17 cellular contexts compared by ENCODE assay signal in genomic region chr16:54177857-54178490, GRCh38.
"Had no signal": no experiment of that assay in that cellular context is flagged by ENCODE, and none has a peak within 500 bp of the region (broad histone marks: within the 10 kb centered on the region; RNA-seq: fewer than 3 reads in every experiment).

No MANE protein-coding gene starts in this region.

- H3K4me3 ChIP-seq: heart left ventricle, lower lobe of right lung, sigmoid colon, thyroid gland had no signal

- H3K4me3 Mint-ChIP-seq: activated CD4-positive, alpha-beta memory T cell treated with anti-CD3 and anti-CD28 coated beads, Interleukin-2, amount 10 ng/mL, durations not matched to agents 7 days and 5 days; activated CD4-positive, alpha-beta T cell treated with anti-CD3 and anti-CD28 coated beads, Interleukin-2, amount 10 ng/mL, durations not matched to agents 24 days and 14 days; activated naive CD4-positive, alpha-beta T cell treated with anti-CD3 and anti-CD28 coated beads for 36 hours; activated naive CD8-positive, alpha-beta T cell treated with anti-CD3 and anti-CD28 coated beads, Interleukin-2, amount 10 ng/mL, durations not matched to agents 7 days and 5 days; activated T-cell treated with anti-CD3 and anti-CD28 coated beads, Interleukin-2, amount 50 U/mL, for 72 hours; naive thymus-derived CD8-positive, alpha-beta T cell had no signal

- H3K4me1 Mint-ChIP-seq: activated CD4-positive, alpha-beta memory T cell treated with anti-CD3 and anti-CD28 coated beads, Interleukin-2, amount 10 ng/mL, durations not matched to agents 7 days and 5 days; activated CD4-positive, alpha-beta T cell treated with anti-CD3 and anti-CD28 coated beads, Interleukin-2, amount 10 ng/mL, durations not matched to agents 24 days and 14 days; activated naive CD8-positive, alpha-beta T cell treated with anti-CD3 and anti-CD28 coated beads, Interleukin-2, amount 10 ng/mL, durations not matched to agents 7 days and 5 days; naive thymus-derived CD8-positive, alpha-beta T cell had no signal

- H3K27ac ChIP-seq: lower lobe of right lung, sigmoid colon, thyroid gland had no signal

- H3K36me3 ChIP-seq: heart left ventricle, lower lobe of right lung, sigmoid colon, thyroid gland had no signal

- H3K27ac Mint-ChIP-seq: activated CD4-positive, alpha-beta memory T cell treated with anti-CD3 and anti-CD28 coated beads, Interleukin-2, amount 10 ng/mL, durations not matched to agents 7 days and 5 days; activated CD4-positive, alpha-beta T cell treated with anti-CD3 and anti-CD28 coated beads, Interleukin-2, amount 10 ng/mL, durations not matched to agents 24 days and 14 days; activated naive CD4-positive, alpha-beta T cell treated with anti-CD3 and anti-CD28 coated beads for 36 hours; activated naive CD8-positive, alpha-beta T cell treated with anti-CD3 and anti-CD28 coated beads, Interleukin-2, amount 10 ng/mL, durations not matched to agents 7 days and 5 days; activated T-cell treated with anti-CD3 and anti-CD28 coated beads, Interleukin-2, amount 50 U/mL, for 72 hours; naive thymus-derived CD8-positive, alpha-beta T cell had no signal

- ATAC-seq: activated CD4-positive, CD25-positive, alpha-beta regulatory T cell treated with anti-CD3 and anti-CD28 coated beads, Interleukin-2, amount 50 U/mL, for 24 hours; activated T-cell treated with anti-CD3 and anti-CD28 coated beads, Interleukin-2, amount 50 U/mL, for 72 hours; left cardiac atrium; lower lobe of right lung; naive thymus-derived CD8-positive, alpha-beta T cell had no signal

- H3K36me3 Mint-ChIP-seq: activated naive CD8-positive, alpha-beta T cell treated with anti-CD3 and anti-CD28 coated beads, Interleukin-2, amount 10 ng/mL, durations not matched to agents 7 days and 5 days; naive thymus-derived CD8-positive, alpha-beta T cell had no signal

- H3K9me3 ChIP-seq: heart left ventricle, lower lobe of right lung, sigmoid colon, thyroid gland had no signal

- DNase-seq: activated CD4-positive, alpha-beta memory T cell treated with anti-CD3 and anti-CD28 coated beads, Interleukin-2, amount 10 ng/mL, durations not matched to agents 7 days and 5 days; activated CD4-positive, alpha-beta T cell treated with anti-CD3 and anti-CD28 coated beads, Interleukin-2, amount 10 ng/mL, durations not matched to agents 24 days and 14 days; activated effector memory CD4-positive, alpha-beta T cell treated with Interleukin-2 at 50 U/mL for 16 hours; activated naive CD4-positive, alpha-beta T cell treated with anti-CD3 and anti-CD28 coated beads for 36 hours; activated naive CD8-positive, alpha-beta T cell treated with anti-CD3 and anti-CD28 coated beads, Interleukin-2, amount 10 ng/mL, durations not matched to agents 7 days and 5 days; activated T-cell treated with anti-CD3 and anti-CD28 coated beads, Interleukin-2, amount 50 U/mL, for 72 hours; amniotic stem cell; left cardiac atrium; lower lobe of right lung; naive thymus-derived CD8-positive, alpha-beta T cell; nucleus accumbens; sigmoid colon; stimulated activated CD4-positive, alpha-beta T cell treated with anti-CD3 and anti-CD28 coated beads, Interleukin-4, amount 100 ng/mL, for 24 hours; stimulated activated naive CD4-positive, alpha-beta T cell treated with Interleukin-2 at 50 U/mL for 16 hours; thyroid gland had no signal

- H3K4me1 ChIP-seq: lower lobe of right lung, thyroid gland had no signal

- H3K27me3 ChIP-seq: thyroid gland had no signal

- H3K9me3 Mint-ChIP-seq: activated CD4-positive, alpha-beta memory T cell treated with anti-CD3 and anti-CD28 coated beads, Interleukin-2, amount 10 ng/mL, durations not matched to agents 7 days and 5 days; activated CD4-positive, alpha-beta T cell treated with anti-CD3 and anti-CD28 coated beads, Interleukin-2, amount 10 ng/mL, durations not matched to agents 24 days and 14 days; activated naive CD4-positive, alpha-beta T cell treated with anti-CD3 and anti-CD28 coated beads for 36 hours; activated naive CD8-positive, alpha-beta T cell treated with anti-CD3 and anti-CD28 coated beads, Interleukin-2, amount 10 ng/mL, durations not matched to agents 7 days and 5 days had no signal
